1 cellular context compared by ENCODE assay signal in genomic region chr5:73770172-73770571, GRCh38.
TF ChIP-seq lines count a peak whose summit lies in the region.

No MANE protein-coding gene starts in this region.

TF ChIP-seq in IMR-90, 13 proteins besides CTCF, POLR2A, EP300 and RAD21 (continued from another document):
- TF ChIP-seq USF2 (IDR thresholded peaks at IDR 0.05; ENCODE audit: low read depth, low read length) (no peak), MAZ (IDR thresholded peaks at IDR 0.05; ENCODE audit: borderline replicate concordance, low read depth, low read length) (no peak), ELK1 (IDR thresholded peaks at IDR 0.05; ENCODE audit: borderline replicate concordance, low read depth, low read length) (no peak), RCOR1 (IDR thresholded peaks at IDR 0.05; ENCODE audit: insufficient replicate concordance, low read length) (no peak)
